ENCODE assay signal across 24 cellular contexts in genomic region chr7:28988091-28988490, GRCh38. TPM values are rescaled to one million over a fixed set of nuclear protein-coding genes. Genes with fewer than 3 reads are reported as not detected.
DNase-seq lines count a peak whose midpoint lies in the region; ATAC-seq lines count a peak whose summit lies in the region.
"Had no signal": no experiment of that assay in that cellular context is flagged by ENCODE, and none has a peak within 500 bp of the region (broad histone marks: within the 10 kb centered on the region; RNA-seq: fewer than 3 reads in every experiment).

No MANE protein-coding gene starts in this region.

- H3K27me3 Mint-ChIP-seq in activated T-cell treated with anti-CD3 and anti-CD28 coated beads, Interleukin-2, amount 50 U/mL, for 72 hours (ENCODE audit: low read depth): peaks cover 28% of the 10 kb centered on the region

- H3K36me3 ChIP-seq in SJSA1: no peaks in the 10 kb centered on the region
- H3K36me3 ChIP-seq: ovary, WERI-Rb-1 had no signal

- DNase-seq in HCEC 1CT: peak; percentile 36
- no peak for DNase-seq in SJSA1 (ENCODE audit: low read depth in 1 of 2, low spot score in 2 of 2)
- peak; percentile 53 for DNase-seq in fibroblast of gingiva (ENCODE audit: low read depth)
- peak; percentile 36 for DNase-seq in skeletal muscle cell (ENCODE audit: low read depth)
- no peak for DNase-seq in activated T-cell treated with anti-CD3 and anti-CD28 coated beads, Interleukin-2, amount 50 U/mL, for 72 hours
- DNase-seq in GM19238 (ENCODE audit: insufficient read length, low spot score): no peak
- DNase-seq: activated CD4-positive, alpha-beta T cell treated with anti-CD3 and anti-CD28 coated beads, Interleukin-2, amount 50 U/mL, for 48 hours; activated naive CD4-positive, alpha-beta T cell; activated T-cell treated with anti-CD3 and anti-CD28 coated beads for 4 hours; CD4-positive, alpha-beta T cell; cerebellar nuclear complex; effector CD4-positive, alpha-beta T cell; hippocampal formation; naive B cell; NCI-H1105 treated with DMSO at 0.1 percent for 48 hours; NCI-H2107; NCI-H524; T-helper 2 cell; WERI-Rb-1 had no signal

- no peaks in the 10 kb centered on the region for H3K9me3 ChIP-seq in SJSA1 (replicated peaks)
- H3K9me3 ChIP-seq: ovary had no signal

- no peaks in the 10 kb centered on the region for H3K4me1 Mint-ChIP-seq in activated T-cell treated with anti-CD3 and anti-CD28 coated beads, Interleukin-2, amount 50 U/mL, for 72 hours (ENCODE audit: low read depth)
- H3K4me1 Mint-ChIP-seq: naive B cell had no signal

- ATAC-seq in HG03108 (IDR thresholded peaks at IDR 0.05; ENCODE audit: unreplicated experiment) (no peak), HG02678 (IDR thresholded peaks at IDR 0.05; ENCODE audit: unreplicated experiment) (no peak)
- ATAC-seq in activated T-cell treated with anti-CD3 and anti-CD28 coated beads, Interleukin-2, amount 50 U/mL, for 72 hours (replicated peaks in 1 of 2): no peak

- no peak overlapping the region for H3K4me3 Mint-ChIP-seq in activated T-cell treated with anti-CD3 and anti-CD28 coated beads, Interleukin-2, amount 50 U/mL, for 72 hours
- H3K4me3 Mint-ChIP-seq: CD4-positive, alpha-beta T cell; naive B cell had no signal

- H3K4me3 ChIP-seq in SJSA1: no peak overlapping the region
- no peak overlapping the region for H3K4me3 ChIP-seq in skeletal muscle cell (ENCODE audit: low read depth, low read length)
- H3K4me3 ChIP-seq: ovary had no signal

- no peaks in the 10 kb centered on the region for H3K36me3 Mint-ChIP-seq in activated T-cell treated with anti-CD3 and anti-CD28 coated beads, Interleukin-2, amount 50 U/mL, for 72 hours (ENCODE audit: insufficient read depth in 2 of 2)
- H3K36me3 Mint-ChIP-seq: naive B cell had no signal

- no peak overlapping the region for H3K27ac Mint-ChIP-seq in activated T-cell treated with anti-CD3 and anti-CD28 coated beads, Interleukin-2, amount 50 U/mL, for 72 hours
- H3K27ac Mint-ChIP-seq: CD4-positive, alpha-beta T cell; naive B cell had no signal

- H3K4me1 ChIP-seq in SJSA1 (replicated peaks): peaks cover 41% of the 10 kb centered on the region

- peak overlapping the region; percentile 32 for H3K27ac ChIP-seq in SJSA1
- H3K27ac ChIP-seq: HL-60, ovary, WERI-Rb-1 had no signal

- no peaks in the 10 kb centered on the region for H3K9me3 Mint-ChIP-seq in activated T-cell treated with anti-CD3 and anti-CD28 coated beads, Interleukin-2, amount 50 U/mL, for 72 hours
- H3K9me3 Mint-ChIP-seq: CD4-positive, alpha-beta T cell had no signal

- no peaks in the 10 kb centered on the region for H3K27me3 ChIP-seq in SJSA1 (replicated peaks)
- H3K27me3 ChIP-seq: ovary had no signal

RNA-seq across cellular contexts. Expression of gene TRIL, which starts 30.0 kb away (rescaled TPM):
- 0.05 TPM in 1 of 2 replicates, not detected in the other for total RNA-seq in SJSA1 (2014; rRNA removed; shearing (Covaris generic))
- not detected for total RNA-seq in activated T-cell treated with anti-CD3 and anti-CD28 coated beads, Interleukin-2, amount 50 U/mL, for 72 hours
- total RNA-seq: CD4-positive, alpha-beta T cell; OCI-LY7 had no signal

Comparison
In these comparisons a context has a peak if more than half of its experiments do, and no peak if none do; other contexts are left out.
1. DNase-seq: peak in HCEC 1CT (single experiment), fibroblast of gingiva (single experiment) and skeletal muscle cell (single experiment); none in SJSA1 (0 of 2), activated T-cell treated with anti-CD3 and anti-CD28 coated beads, Interleukin-2, amount 50 U/mL, for 72 hours (0 of 2) and GM19238 (single experiment).